In genomic region chr16:2154533-2155090, GRCh38 we compare ENCODE assay signal across 8 cellular contexts. TPM values are rescaled to one million over a fixed set of nuclear protein-coding genes. Genes with fewer than 3 reads are reported as not detected.
DNase-seq lines count a peak whose midpoint lies in the region; ATAC-seq, FAIRE-seq and TF ChIP-seq lines count a peak whose summit lies in the region.

No MANE protein-coding gene starts in this region.

- no peak overlapping the region for H2BK15ac ChIP-seq in mesendoderm (replicated peaks; ENCODE audit: low read depth)

- peak overlapping the region; percentile 100 for H3K9ac ChIP-seq in GM12878 (ENCODE audit: control insufficient read depth, insufficient read depth, low read length)
- peak overlapping the region; percentile 99 for H3K9ac ChIP-seq in mesendoderm (ENCODE audit: low read length)

- SMC1A ChIA-PET in GM12878 (lab: Charles Lee; ENCODE audit: uncharacterized antibody, unreplicated experiment) = interaction anchor here (0.6 to 1.8 kb wide), 9 partner anchors 9 to 151 kb away, joined by 3 to 6 read pairs (median 4); partner anchors contain the start of genes ECI1, PGP and PKD1

- TF ChIP-seq CTCF in A673 (conservative IDR thresholded peaks at IDR 0.05; ENCODE audit: low read depth, low read length) (no peak), HL-60 (IDR thresholded peaks at IDR 0.05; ENCODE audit: insufficient read depth, low read length) (no peak), GM12878 (IDR thresholded peaks at IDR 0.05 in 2 of 3, conservative IDR thresholded peaks at IDR 0.05 in 1 of 3; ENCODE audit: control insufficient read depth in 2 of 3, extremely low read depth in 1 of 3, insufficient read depth in 1 of 3, low read depth in 3 of 3, low read length in 3 of 3) (no peak), uterus (IDR thresholded peaks at IDR 0.05) (no peak)

- H3K27me3 ChIP-seq in A673 (replicated peaks; ENCODE audit: insufficient read depth, low read depth, low read length, poor library complexity) (no peaks in the 10 kb centered on the region), HL-60 (ENCODE audit: insufficient read depth, poor library complexity, severe bottlenecking) (no peaks in the 10 kb centered on the region), GM12878 (replicated peaks in 1 of 2; ENCODE audit: control insufficient read depth in 2 of 2, insufficient read depth in 2 of 2, low read length in 1 of 2) (no peaks in the 10 kb centered on the region), mesendoderm (ENCODE audit: insufficient read depth, low read length, poor library complexity) (no peaks in the 10 kb centered on the region), uterus (no peaks in the 10 kb centered on the region)

- H3K79me2 ChIP-seq in GM12878 (ENCODE audit: control insufficient read depth, insufficient read depth, low read length) (peaks cover 68% of the 10 kb centered on the region), mesendoderm (ENCODE audit: control insufficient read depth, insufficient read depth, low read length) (peaks cover 65% of the 10 kb centered on the region)

- CTCF ChIA-PET in A673 (lab: Charles Lee) (interaction anchor here (0.7 kb wide), 1 partner anchor 1474 kb away, joined by 3 read pairs; the partner anchor contains the start of gene STUB1), GM12878 (lab: Yijun Ruan, JAX) (interaction anchor here (0.7 to 2.4 kb wide), 10 partner anchors 14 to 347 kb away, joined by 3 to 24 read pairs (median 4); partner anchors contain the start of genes ECI1, NOXO1 and PKD1)

- peak overlapping the region; percentile 10 for H3K18ac ChIP-seq in mesendoderm (ENCODE audit: low read length)

- no peak overlapping the region for H2AFZ ChIP-seq in GM12878 (ENCODE audit: control insufficient read depth, low read depth, low read length)

- no peak for TF ChIP-seq POLR2A in GM12878 (IDR thresholded peaks at IDR 0.05; ENCODE audit: low read depth, low read length)
- no peak for TF ChIP-seq POLR2A in uterus (IDR thresholded peaks at IDR 0.05)

- peak overlapping the region; percentile 54 for H3K23ac ChIP-seq in mesendoderm (ENCODE audit: low read length)

- peak overlapping the region; percentile 92 for H3K27ac ChIP-seq in A673 (ENCODE audit: low read depth, low read length, poor library complexity, severe bottlenecking)
- H3K27ac ChIP-seq in HL-60 (replicated peaks) = peak overlapping the region; percentile 90
- H3K27ac ChIP-seq in GM12878 (ENCODE audit: control insufficient read depth, insufficient read depth) = peak overlapping the region; percentile 94
- H3K27ac ChIP-seq in mesendoderm (ENCODE audit: low read depth, low read length) = peak overlapping the region; percentile 39
- peak overlapping the region; percentile 76 to 83 for H3K27ac ChIP-seq in uterus

- ATAC-seq in GM12878 (no peak), HG02970 (IDR thresholded peaks at IDR 0.05; ENCODE audit: low FRiP score, unreplicated experiment) (no peak)

- DNase-seq in A673 (ENCODE audit: low spot score) (no peak), HL-60 (ENCODE audit: low read depth in 1 of 2, low spot score in 1 of 2) (peak in 1 of 2 experiments; percentile 37), GM12878 (ENCODE audit: low read depth, low spot score) (no peak), mesendoderm (no peak), uterus (no peak), EL (no peak), putamen (ENCODE audit: low spot score) (no peak)

- intact Hi-C loops in A673 (cut with micrococcal nuclease; ENCODE audit: unreplicated experiment) (loop anchor here (5.0 kb wide), 2 partner anchors 68 to 132 kb away; partner anchors contain the start of gene E4F1), GM12878 (cut with micrococcal nuclease; ENCODE audit: unreplicated experiment) (loop anchor here (5.0 kb wide), 2 partner anchors 108 to 147 kb away; partner anchors contain the start of gene ZNF598), uterus (cut with DNase I; ENCODE audit: low total_unique reads) (loop anchor here (10.0 kb wide), 2 partner anchors 50 to 60 kb away; partner anchors contain the start of genes BRICD5 and PGP)

- BruUV-seq in A673 (replicated peaks; lab: Mats Ljungman, UMichigan) (TSS peak; percentile 90), GM12878 (replicated peaks; lab: Mats Ljungman, UMichigan) (TSS peak; percentile 95)

- H2BK120ac ChIP-seq in mesendoderm (ENCODE audit: low read depth, low read length) = no peak overlapping the region

- peaks cover 9% of the 10 kb centered on the region; the same call in 1 of the 2 replicates for H4K20me1 ChIP-seq in GM12878 (ENCODE audit: control insufficient read depth, insufficient read depth)

- RAD21 ChIA-PET in GM12878 (lab: Charles Lee; ENCODE audit: unreplicated experiment) = interaction anchor here (1.0 to 2.3 kb wide), 9 partner anchors 14 to 211 kb away, joined by 3 to 14 read pairs (median 4); partner anchors contain the start of genes ECI1, MSRB1, NTHL1 and PGP

- H3K4me2 ChIP-seq in GM12878 (ENCODE audit: control insufficient read depth, insufficient read depth) (peak overlapping the region; percentile 75), mesendoderm (ENCODE audit: low read length) (peak overlapping the region; percentile 26)

- peak overlapping the region; percentile 90 for H2BK5ac ChIP-seq in mesendoderm (ENCODE audit: low read length)

- H3K4ac ChIP-seq in mesendoderm (ENCODE audit: low read depth, low read length) = peak overlapping the region; percentile 46

- H4K8ac ChIP-seq in mesendoderm (ENCODE audit: low read depth, low read length) = no peak overlapping the region

- peaks cover 61% of the 10 kb centered on the region for H3K4me1 ChIP-seq in A673 (ENCODE audit: insufficient read depth, low read length, poor library complexity, severe bottlenecking)
- H3K4me1 ChIP-seq in GM12878 (ENCODE audit: control insufficient read depth, insufficient read depth, low read length) = peaks cover 44% of the 10 kb centered on the region
- peaks cover 8% of the 10 kb centered on the region for H3K4me1 ChIP-seq in mesendoderm (ENCODE audit: control insufficient read depth, low read depth, low read length)
- H3K4me1 ChIP-seq in uterus = peaks cover 5 to 33% of the 10 kb centered on the region in 2 donors

- 1% methylated on average over 21 of the region's 23 CpGs for WGBS in GM12878 (ENCODE audit: insufficient coverage, insufficient replicate concordance, low lambda C conversion rate, missing lambda C conversion rate)
- WGBS in mesendoderm (ENCODE audit: extremely low coverage, insufficient coverage, low lambda C conversion rate) = no CpG with 5 or more reads among the region's 23 CpGs

- H3K4me3 ChIP-seq in A673 (ENCODE audit: low read depth, low read length, poor library complexity, severe bottlenecking) = peak overlapping the region; percentile 91
- peak overlapping the region; percentile 75 for H3K4me3 ChIP-seq in HL-60 (replicated peaks; ENCODE audit: insufficient read depth, low read length)
- peak overlapping the region; percentile 98 for H3K4me3 ChIP-seq in GM12878
- peak overlapping the region; percentile 91 for H3K4me3 ChIP-seq in mesendoderm (ENCODE audit: low read length)
- peak overlapping the region; percentile 66 to 92 for H3K4me3 ChIP-seq in uterus

- H4K5ac ChIP-seq in mesendoderm (ENCODE audit: low read length) = no peak overlapping the region

- POLR2A ChIA-PET in A673 (lab: Charles Lee; ENCODE audit: low non-redundant PET) (interaction anchor here (1.0 kb wide), 1 partner anchor 11 kb away, joined by 6 read pairs; no protein-coding TSS in a partner anchor), GM12878 (lab: Charles Lee) (interaction anchor here (0.6 to 2.4 kb wide), 16 partner anchors 14 to 1902 kb away, joined by 3 to 16 read pairs (median 6); partner anchors contain the start of genes ATP6V0C, ECI1, JPT2 and NTHL1)

- TF ChIP-seq EP300 in GM12878 (IDR thresholded peaks at IDR 0.05; ENCODE audit: borderline replicate concordance in 1 of 2, control insufficient read depth in 1 of 2, low read depth in 2 of 2, low read length in 2 of 2) = no peak

- in situ Hi-C loops in GM12878 (cut with MboI) = no loop called here

- peaks cover 40% of the 10 kb centered on the region for H3K36me3 ChIP-seq in A673 (ENCODE audit: insufficient read depth, low read length, poor library complexity, severe bottlenecking)
- peaks cover 0 to 20% of the 10 kb centered on the region in 2 experiments; a peak in 2 of 4 replicates for H3K36me3 ChIP-seq in GM12878 (ENCODE audit: control insufficient read depth in 2 of 2, insufficient read depth in 2 of 2, low read length in 1 of 2)
- peaks cover 12% of the 10 kb centered on the region for H3K36me3 ChIP-seq in mesendoderm (ENCODE audit: control insufficient read depth, insufficient read depth, low read length)
- H3K36me3 ChIP-seq in uterus = no peaks in the 10 kb centered on the region

- no peaks in the 10 kb centered on the region for H3K9me3 ChIP-seq in A673 (ENCODE audit: low read depth, low read length, poor library complexity, severe bottlenecking)
- no peaks in the 10 kb centered on the region for H3K9me3 ChIP-seq in GM12878 (replicated peaks; ENCODE audit: control insufficient read depth, insufficient read depth, low read length)
- no peaks in the 10 kb centered on the region for H3K9me3 ChIP-seq in uterus

- FAIRE-seq in GM12878 (lab: Jason Lieb, UNC) = peak; percentile 27

- no peak for TF ChIP-seq RAD21 in GM12878 (IDR thresholded peaks at IDR 0.05; ENCODE audit: insufficient read depth, low read depth, low read length)

- peak overlapping the region; percentile 87 for H3K56ac ChIP-seq in mesendoderm (ENCODE audit: low read length)

- H3K79me1 ChIP-seq in mesendoderm (ENCODE audit: low read length) = peaks cover 14% of the 10 kb centered on the region

- peak overlapping the region; percentile 78 for H2AK5ac ChIP-seq in mesendoderm (ENCODE audit: low read length)

RNA-seq across cellular contexts. Expression of gene TRAF7, which starts 1.0 kb away (rescaled TPM):
- total RNA-seq in A673 (2021) (96.7 and 97.4 TPM in 2 replicates), GM12878 (2014; rRNA removed) (36.9 and 44.6 TPM in 2 replicates), GM12878 (2014; rRNA removed; fragmentation: Illumina TruSeq; extraction: Trizol) (23.2 and 26.3 TPM in 2 replicates), GM12878 (2021) (82.6 and 87.0 TPM in 2 replicates), uterus (10 to 100 TPM; 15.3 to 97.1 (median 51.7) TPM)
- total RNA-seq in GM12878 (2013; cell fraction: nucleolus; rRNA removed) = 33.4 and 41.2 TPM in 2 replicates
- polyA plus RNA-seq in GM12878 (2011; ENCODE audit: low read depth) = 11.8 TPM
- polyA plus RNA-seq in GM12878 (2011; rRNA removed) (23.5 and 46.7 TPM in 2 replicates), GM12878 (2014; fragmentation: Illumina TruSeq; extraction: Trizol) (16.8 and 19.4 TPM in 2 replicates), GM12878 (2014; fragmentation: Nextera tagmentation; extraction: Ambion mirVana) (1 to 10 TPM in 1 of 2 experiments, under 1 TPM in 1; 0.61 to 2.1 TPM), GM12878 (2014; rRNA removed) (44.4 and 50.3 TPM in 2 replicates), GM12878 (2016; fragmentation: Nextera tagmentation; extraction: Ambion mirVana) (10 to 100 TPM; 29.8 to 30.2 TPM)
- 48.3 and 60.3 TPM in 2 replicates for polyA plus RNA-seq in GM12878 (2011; cell fraction: cytosol; rRNA removed)
- 88.1 and 100 TPM in 2 replicates for polyA plus RNA-seq in GM12878 (2011; cell fraction: nucleus; rRNA removed)
- 45.3 and 53.5 TPM in 2 replicates for polyA plus RNA-seq in GM12878 (2012)
- polyA minus RNA-seq in GM12878 (2011; rRNA and poly(A)+ RNA removed) = 41.1 and 76.7 TPM in 2 replicates
- 32.6 and 44.1 TPM in 2 replicates for polyA minus RNA-seq in GM12878 (2011; cell fraction: cytosol; rRNA and poly(A)+ RNA removed)
- polyA minus RNA-seq in GM12878 (2011; cell fraction: nucleus; rRNA and poly(A)+ RNA removed) = 15.0 and 24.1 TPM in 2 replicates
- polyA plus RNA-seq in mesendoderm (2013, experiment 1 of 2) = 124 TPM
- 126 TPM for polyA plus RNA-seq in mesendoderm (2013, experiment 2 of 2)

RNA-seq across cellular contexts. Expression of gene RAB26, which starts 6.2 kb away (rescaled TPM):
- total RNA-seq in A673 (2021) (0.49 and 1.7 TPM in 2 replicates), GM12878 (2014; rRNA removed) (0.11 and 0.51 TPM in 2 replicates), GM12878 (2014; rRNA removed; fragmentation: Illumina TruSeq; extraction: Trizol) (not detected in 2 replicates), GM12878 (2021) (0.33 and 0.53 TPM in 2 replicates), uterus (under 1 TPM in 1 of 4 donors, not detected in 3; 0.21 TPM)
- total RNA-seq in GM12878 (2013; cell fraction: nucleolus; rRNA removed) = not detected in 2 replicates
- polyA plus RNA-seq in GM12878 (2011; ENCODE audit: low read depth) = 1.4 TPM
- polyA plus RNA-seq in GM12878 (2011; rRNA removed) (0.89 and 1.9 TPM in 2 replicates), GM12878 (2014; fragmentation: Illumina TruSeq; extraction: Trizol) (0.21 TPM in 1 of 2 replicates, not detected in the other), GM12878 (2014; fragmentation: Nextera tagmentation; extraction: Ambion mirVana) (under 1 TPM; 0.13 to 0.27 TPM), GM12878 (2014; rRNA removed) (0.13 and 0.43 TPM in 2 replicates), GM12878 (2016; fragmentation: Nextera tagmentation; extraction: Ambion mirVana) (1 to 10 TPM; 3.7 to 4.5 TPM)
- polyA plus RNA-seq in GM12878 (2011; cell fraction: cytosol; rRNA removed) = 1.6 and 2.5 TPM in 2 replicates
- 8.3 and 9.1 TPM in 2 replicates for polyA plus RNA-seq in GM12878 (2011; cell fraction: nucleus; rRNA removed)
- 2.8 and 2.9 TPM in 2 replicates for polyA plus RNA-seq in GM12878 (2012)
- 2.3 and 3.5 TPM in 2 replicates for polyA minus RNA-seq in GM12878 (2011; rRNA and poly(A)+ RNA removed)
- not detected in 2 replicates for polyA minus RNA-seq in GM12878 (2011; cell fraction: cytosol; rRNA and poly(A)+ RNA removed)
- polyA minus RNA-seq in GM12878 (2011; cell fraction: nucleus; rRNA and poly(A)+ RNA removed) = 0.57 and 1.1 TPM in 2 replicates
- polyA plus RNA-seq in mesendoderm (2013, experiment 1 of 2) = 1.9 TPM
- polyA plus RNA-seq in mesendoderm (2013, experiment 2 of 2) = 1.3 TPM

RNA-seq across cellular contexts. Expression of gene PKD1, which starts 18.9 kb away (rescaled TPM):
- total RNA-seq in A673 (2021) (121 and 141 TPM in 2 replicates), GM12878 (2014; rRNA removed) (19.6 and 22.9 TPM in 2 replicates), GM12878 (2014; rRNA removed; fragmentation: Illumina TruSeq; extraction: Trizol) (6.9 and 7.5 TPM in 2 replicates), GM12878 (2021) (44.9 and 62.0 TPM in 2 replicates), uterus (100 to 1,000 TPM; 149 to 383 (median 197) TPM)
- 160 and 186 TPM in 2 replicates for total RNA-seq in GM12878 (2013; cell fraction: nucleolus; rRNA removed)
- 13.4 TPM for polyA plus RNA-seq in GM12878 (2011; ENCODE audit: low read depth)
- polyA plus RNA-seq in GM12878 (2011; rRNA removed) (3.7 and 9.0 TPM in 2 replicates), GM12878 (2014; fragmentation: Illumina TruSeq; extraction: Trizol) (0.36 and 3.9 TPM in 2 replicates), GM12878 (2014; fragmentation: Nextera tagmentation; extraction: Ambion mirVana) (under 1 TPM; 0.11 to 0.35 TPM), GM12878 (2014; rRNA removed) (48.2 and 49.7 TPM in 2 replicates), GM12878 (2016; fragmentation: Nextera tagmentation; extraction: Ambion mirVana) (1 to 10 TPM; 2.9 to 5.2 TPM)
- 16.3 and 29.0 TPM in 2 replicates for polyA plus RNA-seq in GM12878 (2011; cell fraction: cytosol; rRNA removed)
- polyA plus RNA-seq in GM12878 (2011; cell fraction: nucleus; rRNA removed) = 295 and 314 TPM in 2 replicates
- polyA plus RNA-seq in GM12878 (2012) = 34.8 and 47.6 TPM in 2 replicates
- polyA minus RNA-seq in GM12878 (2011; rRNA and poly(A)+ RNA removed) = 11.8 and 40.3 TPM in 2 replicates
- 17.5 and 22.7 TPM in 2 replicates for polyA minus RNA-seq in GM12878 (2011; cell fraction: cytosol; rRNA and poly(A)+ RNA removed)
- 50.4 and 84.4 TPM in 2 replicates for polyA minus RNA-seq in GM12878 (2011; cell fraction: nucleus; rRNA and poly(A)+ RNA removed)
- 15.0 TPM for polyA plus RNA-seq in mesendoderm (2013, experiment 1 of 2)
- polyA plus RNA-seq in mesendoderm (2013, experiment 2 of 2) = 15.3 TPM

RNA-seq across cellular contexts. Expression of gene CASKIN1, which starts 41.8 kb away (rescaled TPM):
- total RNA-seq in A673 (2021) (1.1 and 3.8 TPM in 2 replicates), GM12878 (2014; rRNA removed) (0.05 and 0.11 TPM in 2 replicates), GM12878 (2014; rRNA removed; fragmentation: Illumina TruSeq; extraction: Trizol) (not detected in 2 replicates), GM12878 (2021) (0.33 and 0.53 TPM in 2 replicates), uterus (1 to 10 TPM in 1 of 4 donors, under 1 TPM in 1, not detected in 2; 0.40 to 2.7 TPM)
- total RNA-seq in GM12878 (2013; cell fraction: nucleolus; rRNA removed) = 1.4 and 1.8 TPM in 2 replicates
- 0.09 TPM for polyA plus RNA-seq in GM12878 (2011; ENCODE audit: low read depth)
- polyA plus RNA-seq in GM12878 (2011; rRNA removed) (0.03 TPM in 2 replicates), GM12878 (2014; fragmentation: Illumina TruSeq; extraction: Trizol) (not detected in 2 replicates), GM12878 (2014; fragmentation: Nextera tagmentation; extraction: Ambion mirVana) (under 1 TPM in 1 of 2 experiments, not detected in 1; 0.08 TPM), GM12878 (2014; rRNA removed) (0.15 and 0.32 TPM in 2 replicates), GM12878 (2016; fragmentation: Nextera tagmentation; extraction: Ambion mirVana) (not detected)
- 0.04 and 0.05 TPM in 2 replicates for polyA plus RNA-seq in GM12878 (2011; cell fraction: cytosol; rRNA removed)
- polyA plus RNA-seq in GM12878 (2011; cell fraction: nucleus; rRNA removed) = 0.91 and 1.1 TPM in 2 replicates
- polyA plus RNA-seq in GM12878 (2012) = 0.37 and 0.49 TPM in 2 replicates
- not detected in 2 replicates for polyA minus RNA-seq in GM12878 (2011; rRNA and poly(A)+ RNA removed)
- not detected in 2 replicates for polyA minus RNA-seq in GM12878 (2011; cell fraction: cytosol; rRNA and poly(A)+ RNA removed)
- polyA minus RNA-seq in GM12878 (2011; cell fraction: nucleus; rRNA and poly(A)+ RNA removed) = not detected in 2 replicates
- polyA plus RNA-seq in mesendoderm (2013, experiment 1 of 2) = 0.24 TPM
- polyA plus RNA-seq in mesendoderm (2013, experiment 2 of 2) = 1.1 TPM

RNA-seq across cellular contexts. Expression of gene MLST8, which starts 50.6 kb away (rescaled TPM):
- total RNA-seq in A673 (2021) (58.3 and 58.8 TPM in 2 replicates), GM12878 (2014; rRNA removed) (72.0 and 80.9 TPM in 2 replicates), GM12878 (2014; rRNA removed; fragmentation: Illumina TruSeq; extraction: Trizol) (9.8 and 11.0 TPM in 2 replicates), GM12878 (2021) (73.7 and 75.4 TPM in 2 replicates), uterus (10 to 100 TPM in 3 of 4 donors, 1 to 10 TPM in 1; 9.3 to 32.8 (median 21.5) TPM)
- total RNA-seq in GM12878 (2013; cell fraction: nucleolus; rRNA removed) = 15.8 and 21.1 TPM in 2 replicates
- 18.7 TPM for polyA plus RNA-seq in GM12878 (2011; ENCODE audit: low read depth)
- polyA plus RNA-seq in GM12878 (2011; rRNA removed) (22.4 and 53.0 TPM in 2 replicates), GM12878 (2014; fragmentation: Illumina TruSeq; extraction: Trizol) (5.7 and 29.1 TPM in 2 replicates), GM12878 (2014; fragmentation: Nextera tagmentation; extraction: Ambion mirVana) (1 to 10 TPM; 1.0 to 6.3 TPM), GM12878 (2014; rRNA removed) (114 and 124 TPM in 2 replicates), GM12878 (2016; fragmentation: Nextera tagmentation; extraction: Ambion mirVana) (100 to 1,000 TPM; 111 to 114 TPM)
- 86.9 and 147 TPM in 2 replicates for polyA plus RNA-seq in GM12878 (2011; cell fraction: cytosol; rRNA removed)
- 223 and 241 TPM in 2 replicates for polyA plus RNA-seq in GM12878 (2011; cell fraction: nucleus; rRNA removed)
- 50.5 and 56.3 TPM in 2 replicates for polyA plus RNA-seq in GM12878 (2012)
- polyA minus RNA-seq in GM12878 (2011; rRNA and poly(A)+ RNA removed) = 38.3 and 68.1 TPM in 2 replicates
- polyA minus RNA-seq in GM12878 (2011; cell fraction: cytosol; rRNA and poly(A)+ RNA removed) = 23.7 and 33.5 TPM in 2 replicates
- 71.9 and 106 TPM in 2 replicates for polyA minus RNA-seq in GM12878 (2011; cell fraction: nucleus; rRNA and poly(A)+ RNA removed)
- 48.7 TPM for polyA plus RNA-seq in mesendoderm (2013, experiment 1 of 2)
- 49.1 TPM for polyA plus RNA-seq in mesendoderm (2013, experiment 2 of 2)

Comparison
In these comparisons a context has a peak if more than half of its experiments do, and no peak if none do; other contexts are left out.
1. H3K27ac ChIP-seq: peak in every context shown above with its lines; median percentile 94 in GM12878; 92 in A673; 90 in HL-60; 80 in uterus; 39 in mesendoderm.